14 cellular contexts compared by ENCODE assay signal in the genomic region with DNA sequence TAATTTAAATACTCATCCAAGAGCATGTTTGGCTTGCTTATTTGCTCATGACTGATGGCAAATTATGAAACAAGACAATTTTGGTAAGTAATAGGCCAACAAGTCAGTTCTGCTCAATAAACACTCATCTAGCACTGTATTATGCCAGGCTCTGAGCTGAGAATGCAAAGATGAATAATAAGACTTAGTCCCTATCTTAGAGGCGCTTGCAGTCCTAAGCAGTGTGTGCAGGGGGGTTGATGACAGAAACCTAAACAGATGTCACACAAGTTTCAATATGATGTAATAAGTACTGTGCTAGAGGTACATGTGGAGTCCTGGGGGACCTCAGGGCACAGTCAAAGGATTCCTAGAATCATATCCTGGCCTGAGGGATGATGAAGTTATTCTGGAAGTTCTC.
DNase-seq lines count a peak whose midpoint lies in the region; ATAC-seq lines count a peak whose summit lies in the region.
"Had no signal": no experiment of that assay in that cellular context is flagged by ENCODE, and none has a peak within 500 bp of the region (broad histone marks: within the 10 kb centered on the region; RNA-seq: fewer than 3 reads in every experiment).

No MANE protein-coding gene starts in this region.

- H3K9me3 Mint-ChIP-seq in activated T-cell treated with anti-CD3 and anti-CD28 coated beads, Interleukin-2, amount 50 U/mL, for 72 hours, result peaks cover 3 to 7% of the 10 kb centered on the region in 2 donors
- H3K9me3 Mint-ChIP-seq in activated T-helper 17 cell treated with anti-CD3 and anti-CD28 coated beads, Interleukin-2, amount 50 U/mL, for 72 hours, result peaks cover 7% of the 10 kb centered on the region

- no peaks in the 10 kb centered on the region for H3K4me1 Mint-ChIP-seq in activated T-cell treated with anti-CD3 and anti-CD28 coated beads, Interleukin-2, amount 50 U/mL, for 72 hours (ENCODE audit: low read depth)
- no peaks in the 10 kb centered on the region for H3K4me1 Mint-ChIP-seq in activated T-helper 17 cell treated with anti-CD3 and anti-CD28 coated beads, Interleukin-2, amount 50 U/mL, for 72 hours
- H3K4me1 Mint-ChIP-seq: CD14-positive monocyte; CD4-positive, alpha-beta memory T cell had no signal

- peak in 1 of 2 donors; percentile 1 for DNase-seq in activated T-cell treated with anti-CD3 and anti-CD28 coated beads, Interleukin-2, amount 50 U/mL, for 72 hours
- no peak for DNase-seq in activated T-cell treated with anti-CD3 and anti-CD28 coated beads, Interleukin-2, amount 50 U/mL, for 48 hours
- DNase-seq in HuH-7.5 (ENCODE audit: low spot score) (no peak), AML-193 (lab: John Stamatoyannopoulos, UW) (no peak), A172 (ENCODE audit: low spot score) (no peak)
- DNase-seq: CD4-positive, alpha-beta memory T cell; DMS153; DMS79; GDM1; H9 had no signal

- H3K27ac Mint-ChIP-seq in activated T-cell treated with anti-CD3 and anti-CD28 coated beads, Interleukin-2, amount 50 U/mL, for 72 hours, result no peak overlapping the region
- no peak overlapping the region for H3K27ac Mint-ChIP-seq in activated T-helper 17 cell treated with anti-CD3 and anti-CD28 coated beads, Interleukin-2, amount 50 U/mL, for 72 hours
- H3K27ac Mint-ChIP-seq: CD14-positive monocyte; CD4-positive, alpha-beta memory T cell; H9 had no signal

- no peaks in the 10 kb centered on the region for H3K36me3 Mint-ChIP-seq in activated T-cell treated with anti-CD3 and anti-CD28 coated beads, Interleukin-2, amount 50 U/mL, for 72 hours (ENCODE audit: insufficient read depth in 2 of 2)
- no peaks in the 10 kb centered on the region for H3K36me3 Mint-ChIP-seq in activated T-helper 17 cell treated with anti-CD3 and anti-CD28 coated beads, Interleukin-2, amount 50 U/mL, for 72 hours (ENCODE audit: low read depth)
- H3K36me3 Mint-ChIP-seq: CD14-positive monocyte; CD4-positive, alpha-beta memory T cell had no signal

- no peak overlapping the region for H3K4me3 Mint-ChIP-seq in activated T-cell treated with anti-CD3 and anti-CD28 coated beads, Interleukin-2, amount 50 U/mL, for 72 hours
- no peak overlapping the region for H3K4me3 Mint-ChIP-seq in activated T-helper 17 cell treated with anti-CD3 and anti-CD28 coated beads, Interleukin-2, amount 50 U/mL, for 72 hours
- H3K4me3 Mint-ChIP-seq: CD14-positive monocyte; CD4-positive, alpha-beta memory T cell; H9 had no signal

- peaks cover 29% of the 10 kb centered on the region for H3K27me3 Mint-ChIP-seq in activated T-cell treated with anti-CD3 and anti-CD28 coated beads, Interleukin-2, amount 50 U/mL, for 72 hours (ENCODE audit: low read depth)
- H3K27me3 Mint-ChIP-seq in activated T-helper 17 cell treated with anti-CD3 and anti-CD28 coated beads, Interleukin-2, amount 50 U/mL, for 72 hours, result peaks cover 12% of the 10 kb centered on the region

- ATAC-seq in activated T-cell treated with anti-CD3 and anti-CD28 coated beads, Interleukin-2, amount 50 U/mL, for 72 hours (replicated peaks in 1 of 2), result peak; percentile 52 to 81
- ATAC-seq in HG02885 (IDR thresholded peaks at IDR 0.05; ENCODE audit: poor library complexity, unreplicated experiment), result peak; percentile 45
- ATAC-seq in activated T-helper 17 cell treated with anti-CD3 and anti-CD28 coated beads, Interleukin-2, amount 50 U/mL, for 72 hours (replicated peaks), result peak; percentile 29
- ATAC-seq: A549 had no signal
